22 cellular contexts compared by ENCODE assay signal in genomic region chr20:63456429-63457284, GRCh38. TPM values are rescaled to one million over a fixed set of nuclear protein-coding genes. Genes with fewer than 3 reads are reported as not detected.
DNase-seq lines count a peak whose midpoint lies in the region; ATAC-seq and TF ChIP-seq lines count a peak whose summit lies in the region.
"Had no signal": no experiment of that assay in that cellular context is flagged by ENCODE, and none has a peak within 500 bp of the region (broad histone marks: within the 10 kb centered on the region; RNA-seq: fewer than 3 reads in every experiment).

No MANE protein-coding gene starts in this region.

- H3K4me3 ChIP-seq in gastroesophageal sphincter, result no peak overlapping the region
- H3K4me3 ChIP-seq: ascending aorta, coronary artery, Peyer's patch, upper lobe of left lung had no signal

- H3K27me3 Mint-ChIP-seq in stimulated activated memory B cell treated with anti-CD40 and anti-IgM and Interleukin-4, amounts not matched to agents 10 μg/mL and 1 μg/mL and 100 μg/mL, for 72 hours, result peaks cover 97% of the 10 kb centered on the region

- CTCF ChIA-PET in RWPE1 (lab: Yijun Ruan, JAX), result interaction anchor here (0.7 to 2.1 kb wide), 3 partner anchors 40 to 234 kb away, joined by 3 to 11 read pairs (median 4); no protein-coding TSS in a partner anchor

- H3K4me1 ChIP-seq in gastroesophageal sphincter, result peaks cover 0 to 41% (median 13%) of the 10 kb centered on the region in 3 donors

- ATAC-seq in gastroesophageal sphincter, result peak; percentile 60
- ATAC-seq in stimulated activated memory B cell treated with anti-CD40 and anti-IgM and Interleukin-4, amounts not matched to agents 10 μg/mL and 1 μg/mL and 100 μg/mL, for 72 hours, result peak; percentile 5
- no peak for ATAC-seq in HG03045 (IDR thresholded peaks at IDR 0.05; ENCODE audit: unreplicated experiment)

- H3K27me3 ChIP-seq in gastroesophageal sphincter, result peaks cover 99% of the 10 kb centered on the region
- H3K27me3 ChIP-seq: ascending aorta had no signal

- peak overlapping the region; percentile 66 for H3K27ac ChIP-seq in RWPE1
- H3K27ac ChIP-seq in gastroesophageal sphincter, result peak overlapping the region in 1 of 4 donors; percentile 48
- H3K27ac ChIP-seq: ascending aorta, coronary artery, Peyer's patch, upper lobe of left lung had no signal

- H3K4me3 Mint-ChIP-seq in stimulated activated memory B cell treated with anti-CD40 and anti-IgM and Interleukin-4, amounts not matched to agents 10 μg/mL and 1 μg/mL and 100 μg/mL, for 72 hours, result no peak overlapping the region
- H3K4me3 Mint-ChIP-seq: CD4-positive, alpha-beta memory T cell; natural killer cell had no signal

- no peak for TF ChIP-seq EP300 in gastroesophageal sphincter (IDR thresholded peaks at IDR 0.05)

- no peaks in the 10 kb centered on the region for H3K36me3 Mint-ChIP-seq in stimulated activated memory B cell treated with anti-CD40 and anti-IgM and Interleukin-4, amounts not matched to agents 10 μg/mL and 1 μg/mL and 100 μg/mL, for 72 hours
- H3K36me3 Mint-ChIP-seq: CD4-positive, alpha-beta memory T cell; natural killer cell had no signal

- H3K9me3 ChIP-seq in gastroesophageal sphincter, result no peaks in the 10 kb centered on the region
- H3K9me3 ChIP-seq: ascending aorta, Peyer's patch, upper lobe of left lung had no signal

- WGBS in gastroesophageal sphincter (ENCODE audit: low coverage in 1 of 2), 2 donors, result no CpG with 5 or more reads among the region's 40 CpGs

- POLR2A ChIA-PET in RWPE1 (lab: Yijun Ruan, JAX; ENCODE audit: low non-redundant PET), result no interaction called here

- TF ChIP-seq POLR2A in gastroesophageal sphincter (IDR thresholded peaks at IDR 0.05), result no peak

- TF ChIP-seq CTCF in RWPE1 (conservative IDR thresholded peaks at IDR 0.05; ENCODE audit: low read depth) (no peak), gastroesophageal sphincter (IDR thresholded peaks at IDR 0.05) (no peak)

- no peak overlapping the region for H3K27ac Mint-ChIP-seq in stimulated activated memory B cell treated with anti-CD40 and anti-IgM and Interleukin-4, amounts not matched to agents 10 μg/mL and 1 μg/mL and 100 μg/mL, for 72 hours
- H3K27ac Mint-ChIP-seq: CD4-positive, alpha-beta memory T cell; natural killer cell had no signal

- H3K36me3 ChIP-seq in gastroesophageal sphincter, result no peaks in the 10 kb centered on the region
- H3K36me3 ChIP-seq: ascending aorta, Peyer's patch, upper lobe of left lung had no signal

- DNase-seq in NCI-H146 treated with DMSO at 0.1 percent for 48 hours (lab: John Stamatoyannopoulos, UW; ENCODE audit: unreplicated experiment), result peak; percentile 22
- DNase-seq in NCI-H146 (lab: John Stamatoyannopoulos, UW), result no peak
- DNase-seq in RWPE1 (ENCODE audit: low spot score), result no peak
- no peak for DNase-seq in GF-D8 (lab: John Stamatoyannopoulos, UW)
- DNase-seq in activated CD4-positive, CD25-positive, alpha-beta regulatory T cell treated with anti-CD3 and anti-CD28 coated beads, Interleukin-2, amount 50 U/mL, for 72 hours, result no peak
- DNase-seq: activated effector memory CD4-positive, alpha-beta T cell treated with Interleukin-2 at 50 U/mL for 16 hours; CD4-positive, alpha-beta memory T cell; Kasumi-1; mammary epithelial cell; natural killer cell; NCI-H1694; NCI-H524 treated with DMSO at 0.1 percent for 48 hours; Peyer's patch; stimulated activated naive CD4-positive, alpha-beta T cell treated with Interleukin-2 at 50 U/mL for 16 hours had no signal

- H3K4me1 Mint-ChIP-seq in stimulated activated memory B cell treated with anti-CD40 and anti-IgM and Interleukin-4, amounts not matched to agents 10 μg/mL and 1 μg/mL and 100 μg/mL, for 72 hours, result peaks cover 22% of the 10 kb centered on the region

- no peaks in the 10 kb centered on the region for H3K9me3 Mint-ChIP-seq in stimulated activated memory B cell treated with anti-CD40 and anti-IgM and Interleukin-4, amounts not matched to agents 10 μg/mL and 1 μg/mL and 100 μg/mL, for 72 hours
- H3K9me3 Mint-ChIP-seq: CD4-positive, alpha-beta memory T cell; natural killer cell had no signal

RNA-seq across cellular contexts. Expression of gene KCNQ2, which starts 15.8 kb away (rescaled TPM):
- under 1 TPM in 3 of 4 donors, not detected in 1; 0.19 to 0.40 (median 0.40) TPM for total RNA-seq in gastroesophageal sphincter
- total RNA-seq: activated CD8-positive, alpha-beta memory T cell treated with anti-CD3 and anti-CD28 coated beads for 36 hours; ascending aorta; CD4-positive, alpha-beta memory T cell; mammary epithelial cell; natural killer cell; Peyer's patch; pulmonary artery endothelial cell had no signal

RNA-seq across cellular contexts. Expression of gene EEF1A2, which starts 42.2 kb away (rescaled TPM):
- total RNA-seq in gastroesophageal sphincter, result 1 to 10 TPM in 3 of 4 donors, under 1 TPM in 1; 0.47 to 6.5 (median 3.4) TPM
